In genomic region chr3:168024537-168024941, GRCh38 we compare ENCODE assay signal across 8 cellular contexts.
A peak's percentile ranks its signal among the peaks of the same experiment; 100 is the strongest.
DNase-seq lines count a peak whose midpoint lies in the region; ATAC-seq lines count a peak whose summit lies in the region.

No MANE protein-coding gene starts in this region.

- DNase-seq in HT1080 (ENCODE audit: low read depth) (peak; percentile 100), SW480 (ENCODE audit: low spot score) (peak; percentile 97), glomerular endothelial cell (ENCODE audit: extremely low read depth, low read depth, low spot score) (peak; percentile 48), LoVo (ENCODE audit: low spot score) (no peak), DMS79 (lab: John Stamatoyannopoulos, UW) (no peak)
- no peak for DNase-seq in NK-92 treated with Interleukin-12 subunit alpha and Interleukin-12 subunit beta, amount 100 ng/mL, for 24 hours (lab: John Stamatoyannopoulos, UW)

- ATAC-seq in GM18868 (IDR thresholded peaks at IDR 0.05; ENCODE audit: unreplicated experiment) = peak; percentile 68
- ATAC-seq in GM21619 (IDR thresholded peaks at IDR 0.05; ENCODE audit: unreplicated experiment) = no peak

Comparison
In these comparisons a context has a peak if more than half of its experiments do, and no peak if none do; other contexts are left out.
1. DNase-seq: peak in HT1080 (single experiment), SW480 (single experiment) and glomerular endothelial cell (single experiment); none in LoVo (single experiment), NK-92 treated with Interleukin-12 subunit alpha and Interleukin-12 subunit beta, amount 100 ng/mL, for 24 hours (single experiment) and DMS79 (single experiment).